In the genomic region with DNA sequence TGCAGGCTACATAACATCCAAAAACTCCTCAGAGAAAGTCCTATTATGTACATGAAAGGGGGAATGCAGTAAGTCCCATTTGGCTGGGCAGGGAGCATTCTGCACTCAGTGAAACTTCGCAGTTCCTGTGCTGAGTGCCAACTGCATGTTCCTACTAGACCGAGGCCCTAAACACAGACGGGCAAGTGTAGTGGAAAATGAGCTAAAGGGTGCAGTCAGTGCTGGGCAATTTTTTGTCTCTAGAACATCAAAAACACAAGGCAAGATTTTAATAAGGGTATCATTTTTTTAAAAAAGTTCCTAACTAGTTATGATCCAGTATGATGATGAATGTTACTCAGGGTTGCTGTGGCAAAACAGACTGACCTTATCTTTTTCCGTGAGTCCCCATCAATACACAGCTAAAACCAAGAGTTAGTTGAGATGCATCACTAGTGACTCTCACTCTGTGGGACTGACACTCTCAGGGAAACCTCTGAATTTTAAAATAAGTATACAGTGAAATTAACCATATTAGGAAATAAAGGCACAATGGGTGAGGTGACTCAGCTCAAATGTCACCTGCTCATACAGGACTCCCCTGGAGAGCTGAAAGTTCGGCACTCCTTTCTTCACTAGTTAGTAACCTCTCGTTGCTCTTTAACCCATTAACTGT, we compare ENCODE assay signal across 11 cellular contexts.
A peak's percentile ranks its signal among the peaks of the same experiment; 100 is the strongest.
DNase-seq lines count a peak whose midpoint lies in the region; ATAC-seq lines count a peak whose summit lies in the region.
"Had no signal": no experiment of that assay in that cellular context is flagged by ENCODE, and none has a peak within 500 bp of the region (broad histone marks: within the 10 kb centered on the region; RNA-seq: fewer than 3 reads in every experiment).

No MANE protein-coding gene starts in this region.

- no peaks in the 10 kb centered on the region for H3K36me3 ChIP-seq in rectal smooth muscle tissue (ENCODE audit: control insufficient read depth, insufficient read depth, low read length)

- H3K36me3 Mint-ChIP-seq in effector memory CD8-positive, alpha-beta T cell (ENCODE audit: insufficient read depth), result peaks cover 13% of the 10 kb centered on the region

- H3K4me1 ChIP-seq in rectal smooth muscle tissue (ENCODE audit: control insufficient read depth, insufficient read depth, low read length), result peaks cover 41% of the 10 kb centered on the region
- H3K4me1 ChIP-seq: parathyroid adenoma had no signal

- peak; percentile 36 for ATAC-seq in GM19372 (IDR thresholded peaks at IDR 0.05; ENCODE audit: low read depth, unreplicated experiment)
- peak; percentile 54 for ATAC-seq in effector memory CD8-positive, alpha-beta T cell (replicated peaks)
- no peak for ATAC-seq in GM19395 (IDR thresholded peaks at IDR 0.05; ENCODE audit: unreplicated experiment)

- H3K4me1 Mint-ChIP-seq in effector memory CD8-positive, alpha-beta T cell (ENCODE audit: low read depth in 2 of 2), result peaks cover 13 to 41% of the 10 kb centered on the region in 2 donors

- no peak overlapping the region for H3K4me3 Mint-ChIP-seq in effector memory CD8-positive, alpha-beta T cell

- DNase-seq in MV-4-11 (lab: John Stamatoyannopoulos, UW), result peak; percentile 35
- DNase-seq in effector memory CD8-positive, alpha-beta T cell, result no peak
- DNase-seq in cerebellar cortex (ENCODE audit: low spot score), result no peak
- DNase-seq in NCI-H526 (lab: John Stamatoyannopoulos, UW), result no peak
- no peak for DNase-seq in islet precursor cell
- DNase-seq: HCEC 1CT, NCI-H526 treated with DMSO at 0.1 percent for 48 hours had no signal

- H3K9me3 Mint-ChIP-seq in effector memory CD8-positive, alpha-beta T cell, result no peaks in the 10 kb centered on the region

- H3K27me3 Mint-ChIP-seq in effector memory CD8-positive, alpha-beta T cell, result no peaks in the 10 kb centered on the region

- no peak overlapping the region for H3K9ac ChIP-seq in rectal smooth muscle tissue (ENCODE audit: low read length)
- H3K9ac ChIP-seq: parathyroid adenoma had no signal

- peak overlapping the region; percentile 70 to 85 for H3K27ac Mint-ChIP-seq in effector memory CD8-positive, alpha-beta T cell

- peak overlapping the region; percentile 95 for H3K27ac ChIP-seq in rectal smooth muscle tissue (ENCODE audit: low read depth, low read length)
- H3K27ac ChIP-seq: parathyroid adenoma had no signal

- H3K4me3 ChIP-seq in rectal smooth muscle tissue (ENCODE audit: low read length), result no peak overlapping the region

- no peaks in the 10 kb centered on the region for H3K27me3 ChIP-seq in rectal smooth muscle tissue (ENCODE audit: control insufficient read depth, insufficient read depth, low read length)
